In genomic region chr19:50896591-50897190, GRCh38 we compare ENCODE assay signal across 9 cellular contexts.
DNase-seq lines count a peak whose midpoint lies in the region; ATAC-seq lines count a peak whose summit lies in the region.
"Had no signal": no experiment of that assay in that cellular context is flagged by ENCODE, and none has a peak within 500 bp of the region (broad histone marks: within the 10 kb centered on the region; RNA-seq: fewer than 3 reads in every experiment).

No MANE protein-coding gene starts in this region.

- DNase-seq in RPMI8226 (peak; percentile 51), memory B cell (ENCODE audit: low spot score in 2 of 2) (peak; percentile 60 to 77), DMS 273 treated with DMSO at 0.1 percent for 48 hours (lab: John Stamatoyannopoulos, UW) (no peak), NCI-H82 treated with DMSO at 0.1 percent for 48 hours (lab: John Stamatoyannopoulos, UW; ENCODE audit: unreplicated experiment) (no peak), NCI-H2227 treated with DMSO at 0.1 percent for 48 hours (lab: John Stamatoyannopoulos, UW) (no peak)
- DNase-seq: naive thymus-derived CD8-positive, alpha-beta T cell had no signal

- peak overlapping the region; percentile 30; the same call in 1 of the 2 replicates for H3K4me3 ChIP-seq in GM08714 (ENCODE audit: low read length)

- H3K36me3 Mint-ChIP-seq in memory B cell, result peaks cover 3% of the 10 kb centered on the region

- peaks cover 25% of the 10 kb centered on the region for H3K4me1 Mint-ChIP-seq in memory B cell

- peaks cover 4% of the 10 kb centered on the region for H3K9me3 Mint-ChIP-seq in memory B cell

- no peaks in the 10 kb centered on the region for H3K27me3 Mint-ChIP-seq in memory B cell

- ATAC-seq in GM19372 (IDR thresholded peaks at IDR 0.05; ENCODE audit: low read depth, unreplicated experiment) (peak; percentile 92), HG03196 (IDR thresholded peaks at IDR 0.05; ENCODE audit: unreplicated experiment) (peak; percentile 76), memory B cell (ENCODE audit: low read depth) (peak; percentile 87)

- peak overlapping the region; percentile 97 for H3K27ac Mint-ChIP-seq in memory B cell

- peak overlapping the region; percentile 54 for H3K4me3 Mint-ChIP-seq in memory B cell
- H3K4me3 Mint-ChIP-seq: naive thymus-derived CD8-positive, alpha-beta T cell had no signal

Comparison
In these comparisons a context has a peak if more than half of its experiments do, and no peak if none do; other contexts are left out.
1. DNase-seq: peak in RPMI8226 (single experiment) and memory B cell (2 of 2); none in DMS 273 treated with DMSO at 0.1 percent for 48 hours (single experiment), NCI-H82 treated with DMSO at 0.1 percent for 48 hours (single experiment) and NCI-H2227 treated with DMSO at 0.1 percent for 48 hours (single experiment).
2. Peak in every context shown above with its lines, with median percentiles within 50 percentile points of each other: ATAC-seq.